25 cellular contexts compared by ENCODE assay signal in the genomic region with DNA sequence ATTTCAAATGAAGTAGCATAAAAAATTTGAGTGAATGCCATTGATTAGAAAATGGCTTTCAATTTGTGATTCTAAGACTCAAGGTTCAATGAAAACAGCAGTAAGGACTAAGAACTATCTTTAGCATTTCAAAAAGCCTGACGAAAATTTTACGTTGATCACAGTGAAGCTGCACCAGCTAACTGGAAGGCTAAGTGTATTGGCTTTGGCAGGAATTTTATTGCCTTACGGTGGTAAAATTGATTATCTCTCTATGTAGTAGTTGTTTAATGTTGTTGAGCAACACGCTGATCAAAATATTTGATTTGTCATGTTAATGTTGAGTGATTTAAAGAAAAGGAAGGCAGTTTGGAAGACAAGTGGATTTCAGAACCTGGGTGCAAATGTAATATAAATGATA.
"Had no signal": no experiment of that assay in that cellular context is flagged by ENCODE, and none has a peak within 500 bp of the region (broad histone marks: within the 10 kb centered on the region; RNA-seq: fewer than 3 reads in every experiment).

No MANE protein-coding gene starts in this region.

- H3K27me3 ChIP-seq: neural progenitor cell, ovary, stomach, thyroid gland, tibial nerve, upper lobe of left lung, vagina had no signal

- ATAC-seq: natural killer cell; psoas muscle; right cardiac atrium; sciatic nerve; stimulated activated effector memory CD8-positive, alpha-beta T cell treated with anti-CD3 and anti-CD28 coated beads, Interleukin-12 subunit alpha, Interleukin-12 subunit beta, amount 100 ng/mL, for 72 hours; stimulated activated naive B cell treated with anti-CD40 and anti-IgM and Interleukin-4, amounts not matched to agents 10 μg/mL and 1 μg/mL and 100 μg/mL, for 72 hours had no signal

- H3K9me3 ChIP-seq: ovary, psoas muscle, stomach, thoracic aorta, thyroid gland, tibial nerve, upper lobe of left lung, vagina had no signal

- H3K79me2 ChIP-seq: parathyroid adenoma had no signal

- H3K4me2 ChIP-seq: neural progenitor cell had no signal

- H2AFZ ChIP-seq: neural progenitor cell, parathyroid adenoma had no signal

- DNase-seq: natural killer cell; occipital lobe; ovary; posterior cingulate gyrus; psoas muscle; right cardiac atrium; stimulated activated CD4-positive, alpha-beta T cell treated with anti-CD3 and anti-CD28 coated beads, Interleukin-15, amount 100 ng/mL, for 24 hours; stimulated activated CD4-positive, alpha-beta T cell treated with anti-CD3 and anti-CD28 coated beads, Interleukin-2, amount 100 ng/mL, for 24 hours; stimulated activated CD4-positive, alpha-beta T cell treated with anti-CD3 and anti-CD28 coated beads, Interleukin-2, amount 100 ng/mL, for 48 hours; stimulated activated CD4-positive, alpha-beta T cell treated with anti-CD3 and anti-CD28 coated beads, Interleukin-4, amount 100 ng/mL, for 24 hours; stimulated activated naive B cell treated with anti-CD40 and anti-IgM and Interleukin-4, amounts not matched to agents 10 μg/mL and 1 μg/mL and 100 μg/mL, for 72 hours; stimulated activated naive CD4-positive, alpha-beta T cell treated with Interleukin-2 at 50 U/mL for 16 hours; stomach; thyroid gland; trophoblast cell; upper lobe of left lung had no signal

- H3K4me3 ChIP-seq: neural progenitor cell, ovary, psoas muscle, skin epidermis, stomach, thoracic aorta, thyroid gland, tibial nerve, upper lobe of left lung, vagina had no signal

- H3K36me3 ChIP-seq: neural progenitor cell, ovary, thyroid gland had no signal

- H3K9ac ChIP-seq: neural progenitor cell, parathyroid adenoma had no signal

- FAIRE-seq: urothelium cell line had no signal

- H3K4me1 ChIP-seq: neural progenitor cell, parathyroid adenoma, psoas muscle, stomach, thyroid gland, tibial nerve, upper lobe of left lung, vagina had no signal

- H3K27ac ChIP-seq: neural progenitor cell, ovary, parathyroid adenoma, psoas muscle, skin epidermis, stomach, thoracic aorta, thyroid gland, tibial nerve, upper lobe of left lung, vagina had no signal
